In genomic region chr21:34841154-34841553, GRCh38 we compare ENCODE assay signal across 19 cellular contexts.
"Had no signal": no experiment of that assay in that cellular context is flagged by ENCODE, and none has a peak within 500 bp of the region (broad histone marks: within the 10 kb centered on the region; RNA-seq: fewer than 3 reads in every experiment).

No MANE protein-coding gene starts in this region.

- ATAC-seq: heart left ventricle; natural killer cell; stimulated activated memory B cell treated with anti-CD40 and anti-IgM and Interleukin-4, amounts not matched to agents 10 μg/mL and 1 μg/mL and 100 μg/mL, for 72 hours; upper lobe of right lung had no signal

- H3K9me3 Mint-ChIP-seq: natural killer cell; neural crest cell; stimulated activated memory B cell treated with anti-CD40 and anti-IgM and Interleukin-4, amounts not matched to agents 10 μg/mL and 1 μg/mL and 100 μg/mL, for 72 hours; stimulated activated naive CD8-positive, alpha-beta T cell treated with anti-CD3 and anti-CD28 coated beads, Interleukin-15, Interleukin-2, amounts not matched to agents 100 ng/mL and 50 ng/mL, for 24 hours had no signal

- H3K36me3 ChIP-seq: colonic mucosa, ovary, right atrium auricular region had no signal

- H3K27me3 ChIP-seq: colonic mucosa, heart left ventricle, ovary, right atrium auricular region, testis, tibial nerve, upper lobe of right lung had no signal

- H3K4me3 Mint-ChIP-seq: natural killer cell; neural crest cell; stimulated activated memory B cell treated with anti-CD40 and anti-IgM and Interleukin-4, amounts not matched to agents 10 μg/mL and 1 μg/mL and 100 μg/mL, for 72 hours; stimulated activated naive CD8-positive, alpha-beta T cell treated with anti-CD3 and anti-CD28 coated beads, Interleukin-15, Interleukin-2, amounts not matched to agents 100 ng/mL and 50 ng/mL, for 24 hours had no signal

- H3K36me3 Mint-ChIP-seq: natural killer cell had no signal

- FAIRE-seq: endothelial cell of umbilical vein, small intestine had no signal

- DNase-seq: colonic mucosa; dermis blood vessel endothelial cell; erythroblast; foreskin melanocyte; heart left ventricle; hippocampal formation; natural killer cell; ovary; small intestine; stimulated activated CD4-positive, alpha-beta T cell treated with anti-CD3 and anti-CD28 coated beads, Interleukin-2, amount 100 ng/mL, for 48 hours; stimulated activated CD8-positive, alpha-beta memory T cell treated with anti-CD3 and anti-CD28 coated beads, Interleukin-4, amount 100 ng/mL, for 48 hours; testis; upper lobe of right lung had no signal

- H3K4me3 ChIP-seq: colonic mucosa, heart left ventricle, ovary, right atrium auricular region, testis, tibial nerve, upper lobe of right lung had no signal

- H3K27ac Mint-ChIP-seq: stimulated activated memory B cell treated with anti-CD40 and anti-IgM and Interleukin-4, amounts not matched to agents 10 μg/mL and 1 μg/mL and 100 μg/mL, for 72 hours; stimulated activated naive CD8-positive, alpha-beta T cell treated with anti-CD3 and anti-CD28 coated beads, Interleukin-15, Interleukin-2, amounts not matched to agents 100 ng/mL and 50 ng/mL, for 24 hours had no signal

- H3K27ac ChIP-seq: colonic mucosa, heart left ventricle, ovary, right atrium auricular region, testis, upper lobe of right lung had no signal

- H3K27me3 Mint-ChIP-seq: stimulated activated memory B cell treated with anti-CD40 and anti-IgM and Interleukin-4, amounts not matched to agents 10 μg/mL and 1 μg/mL and 100 μg/mL, for 72 hours; stimulated activated naive CD8-positive, alpha-beta T cell treated with anti-CD3 and anti-CD28 coated beads, Interleukin-15, Interleukin-2, amounts not matched to agents 100 ng/mL and 50 ng/mL, for 24 hours had no signal

- H3K9me3 ChIP-seq: colonic mucosa, heart left ventricle, ovary, right atrium auricular region, testis, tibial nerve, upper lobe of right lung had no signal
